Comparison of ENCODE assay signal across 10 cellular contexts in the genomic region with DNA sequence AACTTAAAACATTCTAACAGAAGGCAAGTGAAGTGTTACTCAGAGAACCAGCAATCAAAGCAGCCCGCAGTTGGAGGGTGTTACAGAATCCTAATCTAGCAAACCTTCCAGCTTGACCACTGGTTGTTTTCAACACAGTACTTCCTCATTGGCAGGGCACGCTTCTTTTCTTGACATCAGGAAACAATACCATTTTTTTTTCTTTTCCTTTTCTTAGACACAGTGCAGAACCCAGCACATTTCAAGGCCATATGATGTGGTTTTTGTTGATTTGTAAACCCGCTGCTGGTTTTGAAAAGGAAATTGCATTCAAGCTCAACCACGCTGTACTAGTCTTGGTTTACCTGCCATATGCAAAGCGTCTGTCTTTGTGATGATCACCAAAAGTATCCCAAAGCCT. TPM values are rescaled to one million over a fixed set of nuclear protein-coding genes. Genes with fewer than 3 reads are reported as not detected.
DNase-seq lines count a peak whose midpoint lies in the region; ATAC-seq lines count a peak whose summit lies in the region.
"Had no signal": no experiment of that assay in that cellular context is flagged by ENCODE, and none has a peak within 500 bp of the region (broad histone marks: within the 10 kb centered on the region; RNA-seq: fewer than 3 reads in every experiment).

No MANE protein-coding gene starts in this region.

- intact Hi-C loops in left cardiac atrium (cut with DNase I), result no loop called here

- DNase-seq in NAMALWA (ENCODE audit: low spot score) (peak; percentile 10), left cardiac atrium (peak; percentile 39), superior temporal gyrus (ENCODE audit: extremely low spot score) (peak; percentile 41), middle frontal gyrus (ENCODE audit: extremely low spot score, low spot score) (no peak), cerebellar cortex (ENCODE audit: low spot score) (no peak)
- DNase-seq: activated naive CD8-positive, alpha-beta T cell treated with anti-CD3 and anti-CD28 coated beads, Interleukin-2, amount 50 U/mL, for 24 hours; NCI-H226; stimulated activated CD4-positive, alpha-beta T cell treated with anti-CD3 and anti-CD28 coated beads, Interleukin-2, amount 100 ng/mL, for 48 hours had no signal

- peak; percentile 50 for ATAC-seq in GM21447 (IDR thresholded peaks at IDR 0.05; ENCODE audit: unreplicated experiment)
- ATAC-seq in left cardiac atrium, result peak; percentile 56 to 65
- no peak for ATAC-seq in HG03571 (IDR thresholded peaks at IDR 0.05; ENCODE audit: unreplicated experiment)
- ATAC-seq: activated naive CD8-positive, alpha-beta T cell treated with anti-CD3 and anti-CD28 coated beads, Interleukin-2, amount 50 U/mL, for 24 hours had no signal

RNA-seq across cellular contexts. Expression of a gene that starts 33.4 kb away (rescaled TPM):
- 10 to 100 TPM in 1 of 2 donors, 1 to 10 TPM in 1; 9.5 to 14.1 TPM for total RNA-seq in left cardiac atrium

Comparison
In these comparisons a context has a peak if more than half of its experiments do, and no peak if none do; other contexts are left out.
1. DNase-seq: peak in NAMALWA (single experiment), left cardiac atrium (single experiment) and superior temporal gyrus (single experiment); none in middle frontal gyrus (single experiment) and cerebellar cortex (single experiment).